ENCODE assay signal across 9 cellular contexts in the genomic region with DNA sequence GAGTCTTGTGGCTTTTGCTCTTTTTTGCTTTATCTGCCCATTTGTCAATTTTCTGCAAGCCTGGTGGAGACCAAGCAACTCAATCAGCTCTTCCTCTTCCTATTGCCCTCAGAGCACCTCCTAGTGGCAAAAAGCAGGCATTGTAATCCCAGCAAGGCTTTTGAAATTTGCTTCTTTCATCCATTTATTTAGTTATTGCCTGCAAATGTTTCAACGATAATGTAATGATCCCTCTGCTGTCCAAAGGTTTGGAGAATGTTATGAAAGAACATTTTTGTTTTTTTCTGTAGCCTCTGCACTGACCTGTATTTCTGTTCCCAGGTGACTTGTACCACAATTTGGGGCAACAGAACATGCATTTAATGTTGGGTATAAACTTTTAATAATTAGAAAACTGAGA.
DNase-seq lines count a peak whose midpoint lies in the region; ATAC-seq, FAIRE-seq and TF ChIP-seq lines count a peak whose summit lies in the region.
"Had no signal": no experiment of that assay in that cellular context is flagged by ENCODE, and none has a peak within 500 bp of the region (broad histone marks: within the 10 kb centered on the region; RNA-seq: fewer than 3 reads in every experiment).

No MANE protein-coding gene starts in this region.

- H3K27ac ChIP-seq in CD4-positive, alpha-beta T cell (ENCODE audit: low read depth, low read length), result no peak overlapping the region
- peak overlapping the region in 2 of 3 donors; percentile 64 to 77 for H3K27ac ChIP-seq in right lobe of liver

- FAIRE-seq in urothelium cell line (lab: Jason Lieb, UNC), result no peak

- no peaks in the 10 kb centered on the region for H3K9me3 Mint-ChIP-seq in CD4-positive, alpha-beta T cell
- H3K9me3 Mint-ChIP-seq in activated CD8-positive, alpha-beta T cell treated with anti-CD3 and anti-CD28 coated beads, Interleukin-2, amount 10 ng/mL, durations not matched to agents 7 days and 5 days (ENCODE audit: insufficient read depth), result no peaks in the 10 kb centered on the region
- H3K9me3 Mint-ChIP-seq: T-helper 1 cell treated with Interleukin-12 subunit alpha and Interleukin-12 subunit beta and Interleukin-4 antibody, amounts not matched to agents 30 μg/mL and 1 μg/mL, for 36 hours had no signal

- no peaks in the 10 kb centered on the region for H3K4me1 Mint-ChIP-seq in CD4-positive, alpha-beta T cell (ENCODE audit: low read depth)
- H3K4me1 Mint-ChIP-seq in activated CD8-positive, alpha-beta T cell treated with anti-CD3 and anti-CD28 coated beads, Interleukin-2, amount 10 ng/mL, durations not matched to agents 7 days and 5 days (ENCODE audit: low read depth), result peaks cover 8% of the 10 kb centered on the region

- 17% methylated on average over 1 of the region's 1 CpG for WGBS in right lobe of liver (ENCODE audit: insufficient coverage, low coverage, low lambda C conversion rate, missing lambda C conversion rate)

- no peak overlapping the region for H3K27ac Mint-ChIP-seq in CD4-positive, alpha-beta T cell
- no peak overlapping the region for H3K27ac Mint-ChIP-seq in activated CD8-positive, alpha-beta T cell treated with anti-CD3 and anti-CD28 coated beads, Interleukin-2, amount 10 ng/mL, durations not matched to agents 7 days and 5 days
- H3K27ac Mint-ChIP-seq: T-helper 1 cell treated with Interleukin-12 subunit alpha and Interleukin-12 subunit beta and Interleukin-4 antibody, amounts not matched to agents 30 μg/mL and 1 μg/mL, for 36 hours had no signal

- no peaks in the 10 kb centered on the region for H3K36me3 Mint-ChIP-seq in CD4-positive, alpha-beta T cell (ENCODE audit: low read depth)
- no peaks in the 10 kb centered on the region for H3K36me3 Mint-ChIP-seq in activated CD8-positive, alpha-beta T cell treated with anti-CD3 and anti-CD28 coated beads, Interleukin-2, amount 10 ng/mL, durations not matched to agents 7 days and 5 days (ENCODE audit: low read depth)

- POLR2A ChIA-PET in CD4-positive, alpha-beta T cell (lab: Charles Lee), result interaction anchor here (0.5 kb wide), 1 partner anchor 72 kb away, joined by 3 read pairs; no protein-coding TSS in a partner anchor
- POLR2A ChIA-PET in activated CD8-positive, alpha-beta T cell treated with anti-CD3 and anti-CD28 coated beads, Interleukin-2, amount 10 ng/mL, durations not matched to agents 7 days and 5 days (lab: Charles Lee), result no interaction called here

- no peaks in the 10 kb centered on the region for H3K36me3 ChIP-seq in right lobe of liver

- in situ Hi-C loops in GM13977 (cut with MboI; ENCODE audit: low pct_unique_long_range_greater_than_20kb, low sequenced_read_pairs, unreplicated experiment), result loop anchor here (10.0 kb wide), 1 partner anchor 248 kb away; no protein-coding TSS in a partner anchor

- CTCF ChIA-PET in CD4-positive, alpha-beta T cell (lab: Charles Lee), result no interaction called here
- CTCF ChIA-PET in activated CD8-positive, alpha-beta T cell treated with anti-CD3 and anti-CD28 coated beads, Interleukin-2, amount 10 ng/mL, durations not matched to agents 7 days and 5 days (lab: Charles Lee), result interaction anchor here (0.6 to 1.2 kb wide), 7 partner anchors 9 to 254 kb away, joined by 3 to 4 read pairs (median 3); no protein-coding TSS in a partner anchor

- peak; percentile 71 for TF ChIP-seq CTCF in CD4-positive, alpha-beta T cell (IDR thresholded peaks at IDR 0.05)
- TF ChIP-seq CTCF in GM13977 (IDR thresholded peaks at IDR 0.05; ENCODE audit: extremely low read depth, insufficient read depth, missing control alignments) (peak; percentile 83), right lobe of liver (IDR thresholded peaks at IDR 0.05) (peak; percentile 54 to 85 (median 76))

- H3K4me3 ChIP-seq in Jurkat, Clone E6-1 (ENCODE audit: low read length), result no peak overlapping the region
- H3K4me3 ChIP-seq in right lobe of liver, result no peak overlapping the region

- H3K27me3 Mint-ChIP-seq in CD4-positive, alpha-beta T cell, result no peaks in the 10 kb centered on the region
- peaks cover 8% of the 10 kb centered on the region for H3K27me3 Mint-ChIP-seq in activated CD8-positive, alpha-beta T cell treated with anti-CD3 and anti-CD28 coated beads, Interleukin-2, amount 10 ng/mL, durations not matched to agents 7 days and 5 days (ENCODE audit: low read depth)

- DNase-seq in CD4-positive, alpha-beta T cell, result no peak
- DNase-seq in GM13977 (ENCODE audit: low spot score) (peak; percentile 43), right lobe of liver (no peak), activated gamma-delta T cell treated with Interleukin-2 at 50 U/mL for 16 hours (no peak), urothelium cell line (ENCODE audit: low spot score) (no peak)
- DNase-seq in Jurkat, Clone E6-1 (ENCODE audit: low read depth, low spot score), result peak; percentile 68
- peak; percentile 38 for DNase-seq in activated CD8-positive, alpha-beta T cell treated with anti-CD3 and anti-CD28 coated beads, Interleukin-2, amount 10 ng/mL, durations not matched to agents 7 days and 5 days

- H3K9me3 ChIP-seq in CD4-positive, alpha-beta T cell (ENCODE audit: control insufficient read depth, low read length), result no peaks in the 10 kb centered on the region
- no peaks in the 10 kb centered on the region for H3K9me3 ChIP-seq in right lobe of liver

- H3K4me1 ChIP-seq in right lobe of liver, result peaks cover 0 to 35% (median 17%) of the 10 kb centered on the region in 4 donors

- no peaks in the 10 kb centered on the region for H3K27me3 ChIP-seq in CD4-positive, alpha-beta T cell (ENCODE audit: control insufficient read depth, insufficient read depth, low read length)
- H3K27me3 ChIP-seq in right lobe of liver, result no peaks in the 10 kb centered on the region

- ATAC-seq in CD4-positive, alpha-beta T cell (ENCODE audit: poor library complexity), result no peak
- ATAC-seq in activated CD8-positive, alpha-beta T cell treated with anti-CD3 and anti-CD28 coated beads, Interleukin-2, amount 10 ng/mL, durations not matched to agents 7 days and 5 days, result no peak
- peak; percentile 29 to 70 (median 65) for ATAC-seq in right lobe of liver
- ATAC-seq in GM18873 (IDR thresholded peaks at IDR 0.05; ENCODE audit: low FRiP score, unreplicated experiment), result no peak

- TF ChIP-seq POLR2A in right lobe of liver (IDR thresholded peaks at IDR 0.05), result no peak

- intact Hi-C loops in CD4-positive, alpha-beta T cell (cut with DNase I, micrococcal nuclease), result loop anchor here (1.0 to 5.0 kb wide), 2 partner anchors 254 to 255 kb away; partner anchors contain the start of gene MRPL39 (in 1 of the 2)
- intact Hi-C loops in right lobe of liver (cut with DNase I), result no loop called here

- H3K4me3 Mint-ChIP-seq in CD4-positive, alpha-beta T cell, result no peak overlapping the region
- H3K4me3 Mint-ChIP-seq in activated CD8-positive, alpha-beta T cell treated with anti-CD3 and anti-CD28 coated beads, Interleukin-2, amount 10 ng/mL, durations not matched to agents 7 days and 5 days, result no peak overlapping the region
- H3K4me3 Mint-ChIP-seq: T-helper 1 cell treated with Interleukin-12 subunit alpha and Interleukin-12 subunit beta and Interleukin-4 antibody, amounts not matched to agents 30 μg/mL and 1 μg/mL, for 36 hours had no signal

Comparison
In these comparisons a context has a peak if more than half of its experiments do, and no peak if none do; other contexts are left out.
1. ATAC-seq: peak in right lobe of liver (4 of 4); none in CD4-positive, alpha-beta T cell (single experiment), activated CD8-positive, alpha-beta T cell treated with anti-CD3 and anti-CD28 coated beads, Interleukin-2, amount 10 ng/mL, durations not matched to agents 7 days and 5 days (single experiment) and GM18873 (single experiment).
2. DNase-seq: peak in GM13977 (single experiment), Jurkat, Clone E6-1 (single experiment) and activated CD8-positive, alpha-beta T cell treated with anti-CD3 and anti-CD28 coated beads, Interleukin-2, amount 10 ng/mL, durations not matched to agents 7 days and 5 days (single experiment); none in CD4-positive, alpha-beta T cell (0 of 10), right lobe of liver (0 of 3), activated gamma-delta T cell treated with Interleukin-2 at 50 U/mL for 16 hours (single experiment) and urothelium cell line (single experiment).
3. intact Hi-C loops: an anchor here in CD4-positive, alpha-beta T cell (1.0 to 5.0 kb wide); none called in right lobe of liver.
4. Peak in every context shown above with its lines, with median percentiles within 50 percentile points of each other: CTCF ChIP-seq.